ENCODE assay signal across 11 cellular contexts in genomic region chr2:75431757-75432156, GRCh38.
DNase-seq lines count a peak whose midpoint lies in the region; ATAC-seq lines count a peak whose summit lies in the region.
"Had no signal": no experiment of that assay in that cellular context is flagged by ENCODE, and none has a peak within 500 bp of the region (broad histone marks: within the 10 kb centered on the region; RNA-seq: fewer than 3 reads in every experiment).

No MANE protein-coding gene starts in this region.

- no peaks in the 10 kb centered on the region for H3K27me3 ChIP-seq in CD8-positive, alpha-beta memory T cell (ENCODE audit: insufficient read depth, low read length, poor library complexity, severe bottlenecking)
- H3K27me3 ChIP-seq: transverse colon had no signal

- H3K27ac ChIP-seq in CD8-positive, alpha-beta memory T cell (ENCODE audit: low read depth, low read length), result no peak overlapping the region
- H3K27ac ChIP-seq: transverse colon had no signal

- no peaks in the 10 kb centered on the region for H3K9me3 ChIP-seq in CD8-positive, alpha-beta memory T cell (ENCODE audit: low read length)
- H3K9me3 ChIP-seq: transverse colon had no signal

- no peaks in the 10 kb centered on the region for H3K4me1 Mint-ChIP-seq in CD8-positive, alpha-beta memory T cell

- no peak overlapping the region for H3K27ac Mint-ChIP-seq in CD8-positive, alpha-beta memory T cell

- DNase-seq in COLO829 (ENCODE audit: low spot score) (peak; percentile 4), globus pallidus (ENCODE audit: low spot score) (no peak), T-helper 9 cell (no peak), ureter (ENCODE audit: low spot score) (no peak)
- DNase-seq in CD8-positive, alpha-beta memory T cell, result no peak
- DNase-seq: NCI-H1092 treated with DMSO at 0.1 percent for 48 hours, SHP77 treated with DMSO at 0.1 percent for 48 hours, transverse colon had no signal

- POLR2A ChIA-PET in CD8-positive, alpha-beta memory T cell (lab: Charles Lee), result no interaction called here

- no peaks in the 10 kb centered on the region for H3K36me3 ChIP-seq in CD8-positive, alpha-beta memory T cell (ENCODE audit: insufficient read depth, low read length)
- H3K36me3 ChIP-seq: transverse colon had no signal

- no peaks in the 10 kb centered on the region for H3K4me1 ChIP-seq in CD8-positive, alpha-beta memory T cell (ENCODE audit: insufficient read depth, low read length)
- H3K4me1 ChIP-seq: transverse colon had no signal

- CTCF ChIA-PET in CD8-positive, alpha-beta memory T cell (lab: Charles Lee), result no interaction called here

- no peak overlapping the region for H3K4me3 ChIP-seq in CD8-positive, alpha-beta memory T cell (ENCODE audit: low read length)
- H3K4me3 ChIP-seq: transverse colon had no signal

- ATAC-seq in GM19328 (IDR thresholded peaks at IDR 0.05; ENCODE audit: unreplicated experiment) (peak; percentile 51), HG02798 (IDR thresholded peaks at IDR 0.05; ENCODE audit: poor library complexity, unreplicated experiment) (peak; percentile 67), HG03575 (IDR thresholded peaks at IDR 0.05; ENCODE audit: extremely low read depth, insufficient number of reproducible peaks, low FRiP score, unreplicated experiment) (peak; percentile 55)

- H3K27me3 Mint-ChIP-seq in CD8-positive, alpha-beta memory T cell, result peaks cover 17 to 32% of the 10 kb centered on the region in 2 donors

- H3K9me3 Mint-ChIP-seq in CD8-positive, alpha-beta memory T cell, result peaks cover 0 to 6% (median 0%) of the 10 kb centered on the region in 5 donors

- H3K36me3 Mint-ChIP-seq in CD8-positive, alpha-beta memory T cell, result no peaks in the 10 kb centered on the region

- no peak overlapping the region for H3K4me3 Mint-ChIP-seq in CD8-positive, alpha-beta memory T cell
